In genomic region chr6:12603711-12604049, GRCh38 we compare ENCODE assay signal across 25 cellular contexts.
"Had no signal": no experiment of that assay in that cellular context is flagged by ENCODE, and none has a peak within 500 bp of the region (broad histone marks: within the 10 kb centered on the region; RNA-seq: fewer than 3 reads in every experiment).

No MANE protein-coding gene starts in this region.

- H3K36me3 Mint-ChIP-seq: activated CD4-positive, alpha-beta memory T cell treated with anti-CD3 and anti-CD28 coated beads for 36 hours; activated naive CD4-positive, alpha-beta T cell treated with anti-CD3 and anti-CD28 coated beads, Interleukin-2, amount 10 ng/mL, durations not matched to agents 7 days and 5 days; activated naive CD8-positive, alpha-beta T cell treated with anti-CD3 and anti-CD28 coated beads, Interleukin-2, amount 10 ng/mL, durations not matched to agents 7 days and 5 days; mesothelial cell of epicardium; naive B cell; stimulated activated effector memory CD8-positive, alpha-beta T cell treated with anti-CD3 and anti-CD28 coated beads, Interleukin-12 subunit alpha, Interleukin-12 subunit beta, amount 100 ng/mL, for 72 hours had no signal

- ATAC-seq: stimulated activated effector memory CD8-positive, alpha-beta T cell treated with anti-CD3 and anti-CD28 coated beads, Interleukin-12 subunit alpha, Interleukin-12 subunit beta, amount 100 ng/mL, for 72 hours had no signal

- H3K9me3 ChIP-seq: esophagus muscularis mucosa, heart right ventricle, ovary, right lobe of liver, thoracic aorta, vagina had no signal

- H3K4me3 ChIP-seq: esophagus muscularis mucosa, heart right ventricle, ovary, right lobe of liver, thoracic aorta, vagina had no signal

- H3K27ac ChIP-seq: esophagus muscularis mucosa, heart right ventricle, ovary, right lobe of liver, thoracic aorta, vagina, VCaP had no signal

- H3K9me3 Mint-ChIP-seq: activated CD4-positive, alpha-beta memory T cell treated with anti-CD3 and anti-CD28 coated beads for 36 hours; activated naive CD4-positive, alpha-beta T cell treated with anti-CD3 and anti-CD28 coated beads, Interleukin-2, amount 10 ng/mL, durations not matched to agents 7 days and 5 days; activated naive CD8-positive, alpha-beta T cell treated with anti-CD3 and anti-CD28 coated beads, Interleukin-2, amount 10 ng/mL, durations not matched to agents 7 days and 5 days; activated T-cell treated with anti-CD3 and anti-CD28 coated beads, Interleukin-2, amount 50 U/mL, for 24 hours; dendritic cell treated with granulocyte-macrophage colony-stimulating factor and Interleukin-4, amounts not matched to agents 40 ng/mL and 50 ng/mL, for 4 days; mesothelial cell of epicardium; naive B cell; nephron progenitor cell; stimulated activated effector memory CD8-positive, alpha-beta T cell treated with anti-CD3 and anti-CD28 coated beads, Interleukin-12 subunit alpha, Interleukin-12 subunit beta, amount 100 ng/mL, for 72 hours; stimulated activated naive CD8-positive, alpha-beta T cell treated with anti-CD3 and anti-CD28 coated beads, Interleukin-15, Interleukin-2, amounts not matched to agents 100 ng/mL and 50 ng/mL, for 24 hours had no signal

- H3K4me3 Mint-ChIP-seq: activated CD4-positive, alpha-beta memory T cell treated with anti-CD3 and anti-CD28 coated beads for 36 hours; activated naive CD4-positive, alpha-beta T cell treated with anti-CD3 and anti-CD28 coated beads, Interleukin-2, amount 10 ng/mL, durations not matched to agents 7 days and 5 days; activated naive CD8-positive, alpha-beta T cell treated with anti-CD3 and anti-CD28 coated beads, Interleukin-2, amount 10 ng/mL, durations not matched to agents 7 days and 5 days; activated T-cell treated with anti-CD3 and anti-CD28 coated beads, Interleukin-2, amount 50 U/mL, for 24 hours; dendritic cell treated with granulocyte-macrophage colony-stimulating factor and Interleukin-4, amounts not matched to agents 40 ng/mL and 50 ng/mL, for 4 days; mesothelial cell of epicardium; naive B cell; nephron progenitor cell; stimulated activated effector memory CD8-positive, alpha-beta T cell treated with anti-CD3 and anti-CD28 coated beads, Interleukin-12 subunit alpha, Interleukin-12 subunit beta, amount 100 ng/mL, for 72 hours; stimulated activated naive CD8-positive, alpha-beta T cell treated with anti-CD3 and anti-CD28 coated beads, Interleukin-15, Interleukin-2, amounts not matched to agents 100 ng/mL and 50 ng/mL, for 24 hours had no signal

- DNase-seq: activated CD4-positive, alpha-beta memory T cell treated with anti-CD3 and anti-CD28 coated beads for 36 hours; activated CD4-positive, alpha-beta T cell treated with anti-CD3 and anti-CD28 coated beads for 4 hours; activated CD8-positive, alpha-beta memory T cell treated with anti-CD3 and anti-CD28 coated beads, Interleukin-2, amount 50 U/mL, for 4 hours; activated gamma-delta T cell; activated naive CD4-positive, alpha-beta T cell treated with anti-CD3 and anti-CD28 coated beads, Interleukin-2, amount 10 ng/mL, durations not matched to agents 7 days and 5 days; activated naive CD8-positive, alpha-beta T cell treated with anti-CD3 and anti-CD28 coated beads, Interleukin-2, amount 10 ng/mL, durations not matched to agents 7 days and 5 days; activated T-cell treated with anti-CD3 and anti-CD28 coated beads, Interleukin-2, amount 50 U/mL, for 24 hours; central memory CD4-positive, alpha-beta T cell; foreskin melanocyte; naive B cell; nephron progenitor cell; right lobe of liver; stimulated activated CD4-positive, alpha-beta T cell treated with anti-CD3 and anti-CD28 coated beads, Interleukin-4, amount 100 ng/mL, for 24 hours; T-helper 9 cell had no signal

- H3K27me3 ChIP-seq: heart right ventricle, ovary, right lobe of liver, vagina had no signal

- H3K27ac Mint-ChIP-seq: activated CD4-positive, alpha-beta memory T cell treated with anti-CD3 and anti-CD28 coated beads for 36 hours; activated naive CD8-positive, alpha-beta T cell treated with anti-CD3 and anti-CD28 coated beads, Interleukin-2, amount 10 ng/mL, durations not matched to agents 7 days and 5 days; activated T-cell treated with anti-CD3 and anti-CD28 coated beads, Interleukin-2, amount 50 U/mL, for 24 hours; dendritic cell treated with granulocyte-macrophage colony-stimulating factor and Interleukin-4, amounts not matched to agents 40 ng/mL and 50 ng/mL, for 4 days; mesothelial cell of epicardium; nephron progenitor cell; progenitor cell of endocrine pancreas; stimulated activated effector memory CD8-positive, alpha-beta T cell treated with anti-CD3 and anti-CD28 coated beads, Interleukin-12 subunit alpha, Interleukin-12 subunit beta, amount 100 ng/mL, for 72 hours; stimulated activated naive CD8-positive, alpha-beta T cell treated with anti-CD3 and anti-CD28 coated beads, Interleukin-15, Interleukin-2, amounts not matched to agents 100 ng/mL and 50 ng/mL, for 24 hours had no signal

- H3K4me1 Mint-ChIP-seq: activated naive CD4-positive, alpha-beta T cell treated with anti-CD3 and anti-CD28 coated beads, Interleukin-2, amount 10 ng/mL, durations not matched to agents 7 days and 5 days; stimulated activated effector memory CD8-positive, alpha-beta T cell treated with anti-CD3 and anti-CD28 coated beads, Interleukin-12 subunit alpha, Interleukin-12 subunit beta, amount 100 ng/mL, for 72 hours had no signal

- H3K36me3 ChIP-seq: esophagus muscularis mucosa, heart right ventricle, ovary, right lobe of liver, thoracic aorta, vagina had no signal

- H3K4me1 ChIP-seq: right lobe of liver had no signal
